ENCODE assay signal across 8 cellular contexts in the genomic region with DNA sequence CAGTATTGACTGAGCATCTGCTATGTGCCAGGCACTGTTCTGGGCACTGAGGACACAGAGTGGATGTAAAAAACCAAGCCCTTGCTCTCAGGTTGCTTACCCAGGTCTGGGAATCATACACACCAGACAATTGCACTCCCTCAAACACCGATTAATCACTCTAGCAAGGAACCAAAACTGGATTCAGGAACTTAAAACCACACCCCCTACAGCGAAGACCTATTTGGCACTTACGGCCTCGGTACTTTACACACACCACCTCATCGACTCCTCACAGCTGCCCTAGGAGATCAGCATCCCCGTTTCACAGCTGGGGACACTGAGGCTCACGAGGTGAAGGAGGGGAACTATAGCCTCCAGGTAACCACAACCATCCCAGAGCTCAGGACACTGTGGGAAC. TPM values are rescaled to one million over a fixed set of nuclear protein-coding genes. Genes with fewer than 3 reads are reported as not detected.
DNase-seq lines count a peak whose midpoint lies in the region; ATAC-seq, FAIRE-seq and TF ChIP-seq lines count a peak whose summit lies in the region.

No MANE protein-coding gene starts in this region.

- FAIRE-seq in HTR-8/SVneo (lab: Jason Lieb, UNC): no peak

- H3K4me3 Mint-ChIP-seq in CD4-positive, CD25-positive, alpha-beta regulatory T cell: peak overlapping the region; percentile 93 to 97 (median 96)
- H3K4me3 Mint-ChIP-seq in nephron: peak overlapping the region; percentile 91 to 98 (median 96)

- no peaks in the 10 kb centered on the region for H3K36me3 ChIP-seq in CD4-positive, CD25-positive, alpha-beta regulatory T cell (ENCODE audit: control insufficient read depth, insufficient read depth, low read length)
- H3K36me3 ChIP-seq in ectodermal cell (ENCODE audit: control insufficient read depth, insufficient read depth, low read length): no peaks in the 10 kb centered on the region

- H3K27ac Mint-ChIP-seq in CD4-positive, CD25-positive, alpha-beta regulatory T cell: peak overlapping the region in 2 of 3 donors; percentile 80 to 88
- H3K27ac Mint-ChIP-seq in nephron: no peak overlapping the region

- 76 to 78% methylated on average over 7 of the region's 7 CpGs for WGBS in ectodermal cell, 2 experiments

- H3K4me1 Mint-ChIP-seq in CD4-positive, CD25-positive, alpha-beta regulatory T cell: peaks cover 11 to 64% (median 40%) of the 10 kb centered on the region in 4 donors
- peaks cover 37% of the 10 kb centered on the region for H3K4me1 Mint-ChIP-seq in nephron

- H3K27me3 ChIP-seq in CD4-positive, CD25-positive, alpha-beta regulatory T cell (ENCODE audit: control insufficient read depth, insufficient read depth, low read length): no peaks in the 10 kb centered on the region
- peaks cover 18% of the 10 kb centered on the region for H3K27me3 ChIP-seq in ectodermal cell (ENCODE audit: control insufficient read depth, insufficient read depth, low read length, poor library complexity, severe bottlenecking)

- no peak for DNase-seq in CD4-positive, CD25-positive, alpha-beta regulatory T cell
- peak; percentile 46 for DNase-seq in NOMO-1 treated with DMSO at 0.1 percent for 48 hours (lab: John Stamatoyannopoulos, UW; ENCODE audit: unreplicated experiment)
- DNase-seq in HTR-8/SVneo (ENCODE audit: insufficient read length, low spot score): no peak
- no peak for DNase-seq in dedifferentiated amniotic fluid mesenchymal stem cell (ENCODE audit: extremely low spot score)
- DNase-seq in glomerular visceral epithelial cell (ENCODE audit: extremely low spot score): no peak

- peaks cover 27% of the 10 kb centered on the region for H3K4me1 ChIP-seq in CD4-positive, CD25-positive, alpha-beta regulatory T cell (ENCODE audit: control insufficient read depth, insufficient read depth, low read length, poor library complexity, severe bottlenecking)
- no peaks in the 10 kb centered on the region for H3K4me1 ChIP-seq in ectodermal cell (ENCODE audit: control insufficient read depth, insufficient read depth, low read length)

- no peak for TF ChIP-seq CTCF in nephron (IDR thresholded peaks at IDR 0.05; ENCODE audit: unreplicated experiment in 3 of 3)

- H3K27me3 Mint-ChIP-seq in CD4-positive, CD25-positive, alpha-beta regulatory T cell: peaks cover 4% of the 10 kb centered on the region
- H3K27me3 Mint-ChIP-seq in nephron (ENCODE audit: low read depth): peaks cover 22% of the 10 kb centered on the region

- H3K36me3 Mint-ChIP-seq in CD4-positive, CD25-positive, alpha-beta regulatory T cell: peaks cover 11% of the 10 kb centered on the region
- H3K36me3 Mint-ChIP-seq in nephron (ENCODE audit: low read depth): no peaks in the 10 kb centered on the region

- peak overlapping the region; percentile 94 for H3K4me3 ChIP-seq in CD4-positive, CD25-positive, alpha-beta regulatory T cell (ENCODE audit: low read depth, low read length)
- H3K4me3 ChIP-seq in ectodermal cell (ENCODE audit: insufficient read depth, low read depth, low read length): peak overlapping the region; percentile 74

- no peak overlapping the region for H3K27ac ChIP-seq in CD4-positive, CD25-positive, alpha-beta regulatory T cell (ENCODE audit: insufficient read depth, low read length, poor library complexity, severe bottlenecking)
- no peak overlapping the region for H3K27ac ChIP-seq in ectodermal cell (ENCODE audit: insufficient read depth, low read depth, low read length, poor library complexity, severe bottlenecking)

- no peak for ATAC-seq in CD4-positive, CD25-positive, alpha-beta regulatory T cell (ENCODE audit: low read depth in 2 of 2)
- no peak for ATAC-seq in HG03571 (IDR thresholded peaks at IDR 0.05; ENCODE audit: unreplicated experiment)

- no peaks in the 10 kb centered on the region for H3K9me3 ChIP-seq in CD4-positive, CD25-positive, alpha-beta regulatory T cell (ENCODE audit: control insufficient read depth in 2 of 2, low read length in 2 of 2)
- H3K9me3 ChIP-seq in ectodermal cell (ENCODE audit: control insufficient read depth, low read length): no peaks in the 10 kb centered on the region

- H3K9me3 Mint-ChIP-seq in CD4-positive, CD25-positive, alpha-beta regulatory T cell: peaks cover 0 to 1% (median 0%) of the 10 kb centered on the region in 7 donors
- no peaks in the 10 kb centered on the region for H3K9me3 Mint-ChIP-seq in nephron

RNA-seq across cellular contexts. Expression of a gene that starts 1.6 kb away (rescaled TPM):
- 31.1 TPM for total RNA-seq in CD4-positive, CD25-positive, alpha-beta regulatory T cell
- polyA plus RNA-seq in CD4-positive, CD25-positive, alpha-beta regulatory T cell: 10 to 100 TPM; 36.1 to 48.9 (median 38.4) TPM
- 23.8 TPM for polyA plus RNA-seq in ectodermal cell (2013, experiment 1 of 4)
- 21.1 TPM for polyA plus RNA-seq in ectodermal cell (2013, experiment 2 of 4)
- 18.8 TPM for polyA plus RNA-seq in ectodermal cell (2013, experiment 3 of 4)
- polyA plus RNA-seq in ectodermal cell (2013, experiment 4 of 4): 18.9 TPM

RNA-seq across cellular contexts. Expression of a gene that starts 21.3 kb away (rescaled TPM):
- 29.8 TPM for total RNA-seq in CD4-positive, CD25-positive, alpha-beta regulatory T cell
- polyA plus RNA-seq in CD4-positive, CD25-positive, alpha-beta regulatory T cell: 10 to 100 TPM in 2 of 4 donors, 1 to 10 TPM in 2; 9.0 to 11.7 (median 9.8) TPM
- 26.1 TPM for polyA plus RNA-seq in ectodermal cell (2013, experiment 1 of 4)
- polyA plus RNA-seq in ectodermal cell (2013, experiment 2 of 4): 19.5 TPM
- 18.1 TPM for polyA plus RNA-seq in ectodermal cell (2013, experiment 3 of 4)
- 19.2 TPM for polyA plus RNA-seq in ectodermal cell (2013, experiment 4 of 4)

RNA-seq across cellular contexts. Expression of a gene that starts 45.6 kb away (rescaled TPM):
- not detected for total RNA-seq in CD4-positive, CD25-positive, alpha-beta regulatory T cell
- not detected for polyA plus RNA-seq in CD4-positive, CD25-positive, alpha-beta regulatory T cell
- 3.6 TPM for polyA plus RNA-seq in ectodermal cell (2013, experiment 1 of 4)
- 3.2 TPM for polyA plus RNA-seq in ectodermal cell (2013, experiment 2 of 4)
- polyA plus RNA-seq in ectodermal cell (2013, experiment 3 of 4): 3.1 TPM
- 2.8 TPM for polyA plus RNA-seq in ectodermal cell (2013, experiment 4 of 4)

Comparison
In these comparisons a context has a peak if more than half of its experiments do, and no peak if none do; other contexts are left out.
1. H3K27ac Mint-ChIP-seq: peak in CD4-positive, CD25-positive, alpha-beta regulatory T cell (2 of 3); none in nephron (0 of 3).